In genomic region chr20:47466704-47467459, GRCh38 we compare ENCODE assay signal across 23 cellular contexts. TPM values are rescaled to one million over a fixed set of nuclear protein-coding genes. Genes with fewer than 3 reads are reported as not detected.
DNase-seq lines count a peak whose midpoint lies in the region; ATAC-seq and TF ChIP-seq lines count a peak whose summit lies in the region.
"Had no signal": no experiment of that assay in that cellular context is flagged by ENCODE, and none has a peak within 500 bp of the region (broad histone marks: within the 10 kb centered on the region; RNA-seq: fewer than 3 reads in every experiment).

No MANE protein-coding gene starts in this region.

- peaks cover 22% of the 10 kb centered on the region for H3K4me1 Mint-ChIP-seq in stimulated activated naive CD8-positive, alpha-beta T cell treated with anti-CD3 and anti-CD28 coated beads, Interleukin-15, amount 100 ng/mL, for 72 hours
- H3K4me1 Mint-ChIP-seq in activated B cell treated with CpG ODN at 0.5 μM for 24 hours = peaks cover 48% of the 10 kb centered on the region
- H3K4me1 Mint-ChIP-seq in naive B cell = peaks cover 21 to 45% (median 28%) of the 10 kb centered on the region in 3 donors

- no peak overlapping the region for H3K27ac Mint-ChIP-seq in stimulated activated naive CD8-positive, alpha-beta T cell treated with anti-CD3 and anti-CD28 coated beads, Interleukin-15, amount 100 ng/mL, for 72 hours
- H3K27ac Mint-ChIP-seq in activated B cell treated with CpG ODN at 0.5 μM for 24 hours (peak overlapping the region; percentile 94), naive B cell (peak overlapping the region; percentile 61 to 96 (median 79))
- H3K27ac Mint-ChIP-seq: activated CD4-positive, alpha-beta T cell treated with anti-CD3 and anti-CD28 coated beads, Interleukin-2, amount 10 ng/mL, durations not matched to agents 7 days and 5 days; activated CD8-positive, alpha-beta memory T cell treated with anti-CD3 and anti-CD28 coated beads, Interleukin-2, amount 10 ng/mL, durations not matched to agents 7 days and 5 days; activated naive CD4-positive, alpha-beta T cell treated with anti-CD3 and anti-CD28 coated beads, Interleukin-2, amount 10 ng/mL, durations not matched to agents 7 days and 5 days had no signal

- peak; percentile 32 for ATAC-seq in stimulated activated naive CD8-positive, alpha-beta T cell treated with anti-CD3 and anti-CD28 coated beads, Interleukin-15, Interleukin-2, amounts not matched to agents 100 U/mL and 50 U/mL, for 24 hours
- ATAC-seq in stimulated activated naive CD8-positive, alpha-beta T cell treated with anti-CD3 and anti-CD28 coated beads, Interleukin-15, amount 100 ng/mL, for 72 hours = no peak
- peak; percentile 42 for ATAC-seq in activated B cell treated with CpG ODN at 0.5 μM for 24 hours (ENCODE audit: low read depth)
- peak; percentile 24 to 25 for ATAC-seq in naive B cell (ENCODE audit: low read depth in 2 of 2)
- no peak for ATAC-seq in HG03139 (IDR thresholded peaks at IDR 0.05; ENCODE audit: unreplicated experiment)
- no peak for ATAC-seq in GM21390 (IDR thresholded peaks at IDR 0.05; ENCODE audit: unreplicated experiment)
- ATAC-seq: activated CD8-positive, alpha-beta memory T cell treated with anti-CD3 and anti-CD28 coated beads, Interleukin-2, amount 10 ng/mL, durations not matched to agents 7 days and 5 days; gastroesophageal sphincter; SK-N-SH treated with all-trans-retinoic acid at 6 μM for 48 hours had no signal

- no peak overlapping the region for H3K4me3 Mint-ChIP-seq in stimulated activated naive CD8-positive, alpha-beta T cell treated with anti-CD3 and anti-CD28 coated beads, Interleukin-15, amount 100 ng/mL, for 72 hours
- H3K4me3 Mint-ChIP-seq in activated B cell treated with CpG ODN at 0.5 μM for 24 hours (peak overlapping the region; percentile 24), naive B cell (peak overlapping the region in 2 of 8 donors; percentile 36 to 63)
- H3K4me3 Mint-ChIP-seq: activated CD4-positive, alpha-beta T cell treated with anti-CD3 and anti-CD28 coated beads, Interleukin-2, amount 10 ng/mL, durations not matched to agents 7 days and 5 days; activated CD8-positive, alpha-beta memory T cell treated with anti-CD3 and anti-CD28 coated beads, Interleukin-2, amount 10 ng/mL, durations not matched to agents 7 days and 5 days; activated naive CD4-positive, alpha-beta T cell treated with anti-CD3 and anti-CD28 coated beads, Interleukin-2, amount 10 ng/mL, durations not matched to agents 7 days and 5 days; neural crest cell had no signal

- no peak for DNase-seq in stimulated activated naive CD8-positive, alpha-beta T cell treated with anti-CD3 and anti-CD28 coated beads, Interleukin-15, Interleukin-2, amounts not matched to agents 100 U/mL and 50 U/mL, for 24 hours
- DNase-seq in stimulated activated naive CD8-positive, alpha-beta T cell treated with anti-CD3 and anti-CD28 coated beads, Interleukin-15, amount 100 ng/mL, for 72 hours = no peak
- no peak for DNase-seq in activated B cell treated with CpG ODN at 0.5 μM for 24 hours
- DNase-seq in naive B cell = no peak
- peak; percentile 47 for DNase-seq in ureter (ENCODE audit: low spot score)
- DNase-seq in NCI-H2029 (lab: John Stamatoyannopoulos, UW) = no peak
- DNase-seq: activated CD4-positive, alpha-beta T cell treated with anti-CD3 and anti-CD28 coated beads, Interleukin-2, amount 10 ng/mL, durations not matched to agents 7 days and 5 days; activated CD8-positive, alpha-beta memory T cell treated with anti-CD3 and anti-CD28 coated beads, Interleukin-2, amount 10 ng/mL, durations not matched to agents 7 days and 5 days; activated naive CD4-positive, alpha-beta T cell treated with anti-CD3 and anti-CD28 coated beads, Interleukin-2, amount 10 ng/mL, durations not matched to agents 7 days and 5 days; DMS79 treated with DMSO at 0.1 percent for 48 hours; esophagus squamous epithelium; hypothalamus; NCI-H1105 treated with DMSO at 0.1 percent for 48 hours; NCI-H2029 treated with DMSO at 0.1 percent for 48 hours; NCI-H2227 treated with DMSO at 0.1 percent for 48 hours; NCI-H748 treated with DMSO at 0.1 percent for 48 hours; substantia nigra; uterus had no signal

- no peak for TF ChIP-seq CTCF in activated B cell treated with CpG ODN at 0.5 μM for 24 hours (IDR thresholded peaks at IDR 0.05)

- H3K36me3 Mint-ChIP-seq in activated B cell treated with CpG ODN at 0.5 μM for 24 hours (ENCODE audit: low read depth) (no peaks in the 10 kb centered on the region), naive B cell (no peaks in the 10 kb centered on the region)
- H3K36me3 Mint-ChIP-seq: activated CD8-positive, alpha-beta memory T cell treated with anti-CD3 and anti-CD28 coated beads, Interleukin-2, amount 10 ng/mL, durations not matched to agents 7 days and 5 days; activated naive CD4-positive, alpha-beta T cell treated with anti-CD3 and anti-CD28 coated beads, Interleukin-2, amount 10 ng/mL, durations not matched to agents 7 days and 5 days had no signal

- no peaks in the 10 kb centered on the region for H3K9me3 Mint-ChIP-seq in stimulated activated naive CD8-positive, alpha-beta T cell treated with anti-CD3 and anti-CD28 coated beads, Interleukin-15, amount 100 ng/mL, for 72 hours
- H3K9me3 Mint-ChIP-seq in activated B cell treated with CpG ODN at 0.5 μM for 24 hours = no peaks in the 10 kb centered on the region
- H3K9me3 Mint-ChIP-seq in naive B cell = no peaks in the 10 kb centered on the region
- H3K9me3 Mint-ChIP-seq: activated CD4-positive, alpha-beta T cell treated with anti-CD3 and anti-CD28 coated beads, Interleukin-2, amount 10 ng/mL, durations not matched to agents 7 days and 5 days; activated naive CD4-positive, alpha-beta T cell treated with anti-CD3 and anti-CD28 coated beads, Interleukin-2, amount 10 ng/mL, durations not matched to agents 7 days and 5 days; neural crest cell had no signal

- H3K27me3 Mint-ChIP-seq in stimulated activated naive CD8-positive, alpha-beta T cell treated with anti-CD3 and anti-CD28 coated beads, Interleukin-15, amount 100 ng/mL, for 72 hours = no peaks in the 10 kb centered on the region
- H3K27me3 Mint-ChIP-seq in activated B cell treated with CpG ODN at 0.5 μM for 24 hours (no peaks in the 10 kb centered on the region), naive B cell (no peaks in the 10 kb centered on the region)
- H3K27me3 Mint-ChIP-seq: activated CD4-positive, alpha-beta T cell treated with anti-CD3 and anti-CD28 coated beads, Interleukin-2, amount 10 ng/mL, durations not matched to agents 7 days and 5 days; activated CD8-positive, alpha-beta memory T cell treated with anti-CD3 and anti-CD28 coated beads, Interleukin-2, amount 10 ng/mL, durations not matched to agents 7 days and 5 days had no signal

- POLR2A ChIA-PET in activated B cell treated with CpG ODN at 0.5 μM for 24 hours (lab: Charles Lee) = interaction anchor here (0.6 to 6.4 kb wide), 14 partner anchors 9 to 117 kb away, joined by 3 to 142 read pairs (median 6); partner anchors contain the start of genes NCOA3 and ZMYND8

- intact Hi-C loops in activated B cell treated with CpG ODN at 0.5 μM for 24 hours (cut with micrococcal nuclease) = no loop called here

- CTCF ChIA-PET in activated B cell treated with CpG ODN at 0.5 μM for 24 hours (lab: Charles Lee) = interaction anchor here (1.2 to 2.0 kb wide), 4 partner anchors 27 to 83 kb away, joined by 3 to 9 read pairs (median 6); partner anchors contain the start of gene NCOA3

RNA-seq across cellular contexts. Expression of gene NCOA3, which starts 34.8 kb away (rescaled TPM):
- 186 and 187 TPM in 2 replicates for total RNA-seq in activated B cell treated with CpG ODN at 0.5 μM for 24 hours
- 10 to 100 TPM; 22.7 to 70.9 (median 54.1) TPM for polyA plus RNA-seq in naive B cell (ENCODE audit: low read depth in 6 of 6)
- total RNA-seq in ureter = 60.0 TPM

Comparison
In these comparisons a context has a peak if more than half of its experiments do, and no peak if none do; other contexts are left out.
1. ATAC-seq: peak in stimulated activated naive CD8-positive, alpha-beta T cell treated with anti-CD3 and anti-CD28 coated beads, Interleukin-15, Interleukin-2, amounts not matched to agents 100 U/mL and 50 U/mL, for 24 hours (single experiment), activated B cell treated with CpG ODN at 0.5 μM for 24 hours (single experiment) and naive B cell (2 of 2); none in stimulated activated naive CD8-positive, alpha-beta T cell treated with anti-CD3 and anti-CD28 coated beads, Interleukin-15, amount 100 ng/mL, for 72 hours (single experiment), HG03139 (single experiment) and GM21390 (single experiment).
2. H3K27ac Mint-ChIP-seq: peak in activated B cell treated with CpG ODN at 0.5 μM for 24 hours (single experiment) and naive B cell (6 of 6); none in stimulated activated naive CD8-positive, alpha-beta T cell treated with anti-CD3 and anti-CD28 coated beads, Interleukin-15, amount 100 ng/mL, for 72 hours (0 of 2).